Comparison of ENCODE assay signal across 1 cellular context in genomic region chr18:36451454-36452251, GRCh38.
TF ChIP-seq lines count a peak whose summit lies in the region.

No MANE protein-coding gene starts in this region.

TF ChIP-seq in GM12878, 131 proteins besides CTCF, POLR2A, EP300 and RAD21:
- TF ChIP-seq SREBF1 (IDR thresholded peaks at IDR 0.05; ENCODE audit: low read length): no peak
- no peak for TF ChIP-seq ZSCAN29 (IDR thresholded peaks at IDR 0.05)
- no peak for TF ChIP-seq SIX5 (IDR thresholded peaks at IDR 0.05; ENCODE audit: low read depth, low read length, severe bottlenecking)
- TF ChIP-seq SUPT20H (IDR thresholded peaks at IDR 0.05; ENCODE audit: borderline replicate concordance, control insufficient read depth, low read depth, low read length): no peak
- no peak for TF ChIP-seq POU2F2 (IDR thresholded peaks at IDR 0.05; ENCODE audit: borderline replicate concordance, low read depth, low read length)
- no peak for TF ChIP-seq MAX (IDR thresholded peaks at IDR 0.05; ENCODE audit: low read depth, low read length)
- TF ChIP-seq KLF5 (IDR thresholded peaks at IDR 0.05; ENCODE audit: partially characterized antibody): no peak
- no peak for TF ChIP-seq NFXL1 (IDR thresholded peaks at IDR 0.05; ENCODE audit: borderline replicate concordance)
- no peak for TF ChIP-seq ZNF622 (IDR thresholded peaks at IDR 0.05)
- TF ChIP-seq EED (IDR thresholded peaks at IDR 0.05; ENCODE audit: low read depth): no peak
- no peak for TF ChIP-seq POLR2AphosphoS5 (IDR thresholded peaks at IDR 0.05; ENCODE audit: low read length)
- TF ChIP-seq, protein P1, sequence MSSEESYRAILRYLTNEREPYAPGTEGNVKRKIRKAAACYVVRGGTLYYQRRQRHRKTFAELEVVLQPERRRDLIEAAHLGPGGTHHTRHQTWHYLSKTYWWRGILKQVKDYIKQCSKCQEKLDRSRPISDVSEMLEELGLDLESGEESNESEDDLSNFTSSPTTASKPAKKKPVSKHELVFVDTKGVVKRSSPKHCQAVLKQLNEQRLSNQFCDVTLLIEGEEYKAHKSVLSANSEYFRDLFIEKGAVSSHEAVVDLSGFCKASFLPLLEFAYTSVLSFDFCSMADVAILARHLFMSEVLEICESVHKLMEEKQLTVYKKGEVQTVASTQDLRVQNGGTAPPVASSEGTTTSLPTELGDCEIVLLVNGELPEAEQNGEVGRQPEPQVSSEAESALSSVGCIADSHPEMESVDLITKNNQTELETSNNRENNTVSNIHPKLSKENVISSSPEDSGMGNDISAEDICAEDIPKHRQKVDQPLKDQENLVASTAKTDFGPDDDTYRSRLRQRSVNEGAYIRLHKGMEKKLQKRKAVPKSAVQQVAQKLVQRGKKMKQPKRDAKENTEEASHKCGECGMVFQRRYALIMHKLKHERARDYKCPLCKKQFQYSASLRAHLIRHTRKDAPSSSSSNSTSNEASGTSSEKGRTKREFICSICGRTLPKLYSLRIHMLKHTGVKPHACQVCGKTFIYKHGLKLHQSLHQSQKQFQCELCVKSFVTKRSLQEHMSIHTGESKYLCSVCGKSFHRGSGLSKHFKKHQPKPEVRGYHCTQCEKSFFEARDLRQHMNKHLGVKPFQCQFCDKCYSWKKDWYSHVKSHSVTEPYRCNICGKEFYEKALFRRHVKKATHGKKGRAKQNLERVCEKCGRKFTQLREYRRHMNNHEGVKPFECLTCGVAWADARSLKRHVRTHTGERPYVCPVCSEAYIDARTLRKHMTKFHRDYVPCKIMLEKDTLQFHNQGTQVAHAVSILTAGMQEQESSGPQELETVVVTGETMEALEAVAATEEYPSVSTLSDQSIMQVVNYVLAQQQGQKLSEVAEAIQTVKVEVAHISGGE (CRISPR knock-in tag; IDR thresholded peaks at IDR 0.05): no peak
- TF ChIP-seq GABPA (IDR thresholded peaks at IDR 0.05; ENCODE audit: low read depth): no peak
- no peak for TF ChIP-seq ATF2 (IDR thresholded peaks at IDR 0.05; ENCODE audit: low read length)
- no peak for TF ChIP-seq WRNIP1 (IDR thresholded peaks at IDR 0.05; ENCODE audit: borderline replicate concordance, low read depth, low read length)
